Comparison of ENCODE assay signal across 9 cellular contexts in the genomic region with DNA sequence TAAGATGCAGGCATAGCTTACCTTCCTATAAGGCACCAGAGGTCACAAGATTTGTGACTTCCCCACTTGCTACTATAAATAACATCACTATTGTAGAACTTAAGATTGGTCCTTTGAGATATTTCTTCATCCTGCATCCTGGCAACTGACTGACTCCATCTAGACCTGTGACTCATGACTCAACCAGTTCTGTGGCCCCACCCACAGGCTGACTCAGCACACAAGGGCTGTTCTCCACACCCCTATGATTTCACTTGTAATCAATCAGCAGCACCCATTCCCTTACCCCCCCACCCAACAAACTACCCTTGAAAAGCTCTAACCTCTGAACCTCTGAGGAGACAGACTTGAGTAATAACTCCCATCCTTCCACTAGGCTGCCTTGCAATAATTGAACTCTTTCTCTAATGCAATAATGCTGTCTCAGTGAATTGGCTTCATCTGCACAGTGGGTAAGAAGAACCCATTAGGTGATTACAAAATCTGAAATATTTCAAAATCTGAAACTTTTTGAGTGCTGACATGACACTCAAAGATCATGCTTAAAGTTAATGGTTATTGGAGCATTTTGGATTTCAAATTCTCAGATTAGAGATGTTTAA.
DNase-seq lines count a peak whose midpoint lies in the region; ATAC-seq and TF ChIP-seq lines count a peak whose summit lies in the region.
"Had no signal": no experiment of that assay in that cellular context is flagged by ENCODE, and none has a peak within 500 bp of the region (broad histone marks: within the 10 kb centered on the region; RNA-seq: fewer than 3 reads in every experiment).

No MANE protein-coding gene starts in this region.

- no peak for TF ChIP-seq CTCF in fibroblast of mammary gland (conservative IDR thresholded peaks at IDR 0.05; ENCODE audit: control insufficient read depth, insufficient read depth, low read depth, low read length)

- H3K4me3 ChIP-seq in fibroblast of mammary gland (ENCODE audit: control insufficient read depth, low read depth, low read length): no peak overlapping the region

- DNase-seq in DMS 273 (lab: John Stamatoyannopoulos, UW; ENCODE audit: unreplicated experiment) (peak; percentile 10), DMS 273 treated with DMSO at 0.1 percent for 48 hours (lab: John Stamatoyannopoulos, UW) (no peak), T1000 (lab: John Stamatoyannopoulos, UW) (peak; percentile 68), fibroblast of mammary gland (ENCODE audit: low read depth) (peak; percentile 97), epidermal melanocyte (ENCODE audit: insufficient read length, low spot score) (no peak)
- peak; percentile 16 to 19 for DNase-seq in stimulated activated CD8-positive, alpha-beta memory T cell treated with anti-CD3 and anti-CD28 coated beads, Interleukin-15, amount 100 ng/mL, for 48 hours (ENCODE audit: low read depth in 2 of 2)
- DNase-seq: H9 had no signal

- ATAC-seq in GM21528 (IDR thresholded peaks at IDR 0.05; ENCODE audit: low FRiP score, unreplicated experiment) (no peak), GM18511 (IDR thresholded peaks at IDR 0.05; ENCODE audit: unreplicated experiment) (no peak)

Comparison
In these comparisons a context has a peak if more than half of its experiments do, and no peak if none do; other contexts are left out.
1. DNase-seq: peak in DMS 273 (single experiment), T1000 (single experiment), fibroblast of mammary gland (single experiment) and stimulated activated CD8-positive, alpha-beta memory T cell treated with anti-CD3 and anti-CD28 coated beads, Interleukin-15, amount 100 ng/mL, for 48 hours (2 of 2); none in DMS 273 treated with DMSO at 0.1 percent for 48 hours (single experiment) and epidermal melanocyte (single experiment).